ENCODE assay signal across 16 cellular contexts in genomic region chr10:69874464-69874863, GRCh38.
DNase-seq lines count a peak whose midpoint lies in the region; ATAC-seq, FAIRE-seq and TF ChIP-seq lines count a peak whose summit lies in the region.
"Had no signal": no experiment of that assay in that cellular context is flagged by ENCODE, and none has a peak within 500 bp of the region (broad histone marks: within the 10 kb centered on the region; RNA-seq: fewer than 3 reads in every experiment).

No MANE protein-coding gene starts in this region.

- no peak overlapping the region for H3K4me3 ChIP-seq in AG10803 (ENCODE audit: low read length)
- no peak overlapping the region for H3K4me3 ChIP-seq in IMR-90 (ENCODE audit: insufficient read depth, low read depth, low read length)
- H3K4me3 ChIP-seq in brain microvascular endothelial cell (ENCODE audit: low read depth, low read length) = no peak overlapping the region
- H3K4me3 ChIP-seq in keratinocyte (ENCODE audit: control insufficient read depth in 2 of 3, extremely low read depth in 1 of 3, insufficient read depth in 2 of 3, low read depth in 1 of 3, low read length in 3 of 3) = no peak overlapping the region
- no peak overlapping the region for H3K4me3 ChIP-seq in colonic mucosa
- H3K4me3 ChIP-seq: mucosa of descending colon had no signal

- TF ChIP-seq CTCF in AG10803 (conservative IDR thresholded peaks at IDR 0.05; ENCODE audit: low read length) (peak; percentile 34), IMR-90 (conservative IDR thresholded peaks at IDR 0.05; ENCODE audit: low read depth, low read length) (0 out of 2 replicates have a peak, but pooled peaks have one; percentile 0), brain microvascular endothelial cell (IDR thresholded peaks at IDR 0.05; ENCODE audit: low read depth, low read length, missing control alignments) (peak; percentile 49), keratinocyte (optimal IDR thresholded peaks at IDR 0.05 in 1 of 3, IDR thresholded peaks at IDR 0.05 in 1 of 3, conservative IDR thresholded peaks at IDR 0.05 in 1 of 3; ENCODE audit: extremely low read depth in 1 of 3, insufficient read depth in 2 of 3, low read length in 3 of 3) (no peak), colonic mucosa (IDR thresholded peaks at IDR 0.05) (no peak)

- peak overlapping the region; percentile 17; the same call in 1 of the 2 replicates for H3K4ac ChIP-seq in IMR-90 (ENCODE audit: low read depth, low read length)

- POLR2A ChIA-PET in IMR-90 (lab: Charles Lee; ENCODE audit: unreplicated experiment) = no interaction called here

- no peaks in the 10 kb centered on the region for H3K79me2 ChIP-seq in keratinocyte (ENCODE audit: control insufficient read depth, insufficient read depth, low read length)

- H4K20me1 ChIP-seq in IMR-90 (ENCODE audit: insufficient read depth, low read length) (no peaks in the 10 kb centered on the region), keratinocyte (ENCODE audit: control insufficient read depth, extremely low read depth, insufficient read depth, low read length) (no peaks in the 10 kb centered on the region)

- H2AK5ac ChIP-seq in IMR-90 (ENCODE audit: low read depth, low read length) = peak overlapping the region; percentile 56; the same call in 1 of the 2 replicates

- CTCF ChIA-PET in IMR-90 (lab: Yijun Ruan, JAX) = interaction anchor here (1.0 kb wide), 1 partner anchor 8 kb away, joined by 3 read pairs; no protein-coding TSS in a partner anchor

- peaks cover 0 to 15% of the 10 kb centered on the region in 2 experiments; a peak in 2 of 4 replicates for H3K79me1 ChIP-seq in IMR-90 (ENCODE audit: low read depth in 1 of 2, low read length in 2 of 2)

- TF ChIP-seq RAD21 in IMR-90 (IDR thresholded peaks at IDR 0.05; ENCODE audit: low read length) = peak; percentile 15; the same call in 1 of the 2 replicates

- H3K36me3 ChIP-seq in IMR-90 (ENCODE audit: control insufficient read depth, insufficient read depth, low read length) (no peaks in the 10 kb centered on the region), brain microvascular endothelial cell (replicated peaks) (no peaks in the 10 kb centered on the region), keratinocyte (ENCODE audit: control insufficient read depth in 2 of 2, extremely low read depth in 1 of 2, insufficient read depth in 2 of 2, low read length in 2 of 2) (no peaks in the 10 kb centered on the region), colonic mucosa (no peaks in the 10 kb centered on the region)

- H3K27ac ChIP-seq in IMR-90 (ENCODE audit: insufficient read depth, low read length) (no peak overlapping the region), brain microvascular endothelial cell (no peak overlapping the region), keratinocyte (ENCODE audit: control insufficient read depth, insufficient read depth, low read length) (no peak overlapping the region), colonic mucosa (no peak overlapping the region)

- H2AFZ ChIP-seq in IMR-90 (replicated peaks; ENCODE audit: low read length, poor library complexity) (peak overlapping the region; percentile 38), keratinocyte (ENCODE audit: control insufficient read depth, low read length) (no peak overlapping the region)

- H2BK20ac ChIP-seq in IMR-90 (ENCODE audit: low read depth, low read length) = no peak overlapping the region

- H3K27me3 ChIP-seq in IMR-90 (ENCODE audit: control insufficient read depth, insufficient read depth, low read length) (no peaks in the 10 kb centered on the region), brain microvascular endothelial cell (replicated peaks) (no peaks in the 10 kb centered on the region), keratinocyte (ENCODE audit: control insufficient read depth, extremely low read depth, insufficient read depth, low read length) (no peaks in the 10 kb centered on the region), colonic mucosa (no peaks in the 10 kb centered on the region)

- H4K8ac ChIP-seq in IMR-90 (ENCODE audit: low read depth in 2 of 2, low read length in 2 of 2) = peak overlapping the region in 1 of 2 experiments; percentile 20; a peak in 1 of 4 replicates

- TF ChIP-seq POLR2A in IMR-90 (IDR thresholded peaks at IDR 0.05; ENCODE audit: low read depth, low read length) = no peak

- H3K4me2 ChIP-seq in IMR-90 (ENCODE audit: low read depth, low read length) (no peak overlapping the region), keratinocyte (ENCODE audit: control insufficient read depth, extremely low read depth, insufficient read depth, low read depth, low read length) (no peak overlapping the region)

- no peak overlapping the region for H3K14ac ChIP-seq in IMR-90 (replicated peaks; ENCODE audit: low read depth, low read length)

- H2BK5ac ChIP-seq in IMR-90 (ENCODE audit: low read depth, low read length, poor library complexity, severe bottlenecking) = no peak overlapping the region

- DNase-seq in AG10803 (ENCODE audit: low read depth) = peak; percentile 71
- peak; percentile 82 for DNase-seq in IMR-90
- peak; percentile 75 for DNase-seq in brain microvascular endothelial cell
- no peak for DNase-seq in keratinocyte (ENCODE audit: low read depth, low spot score)
- no peak for DNase-seq in stimulated activated CD4-positive, alpha-beta T cell treated with anti-CD3 and anti-CD28 coated beads, Interleukin-15, amount 100 ng/mL, for 24 hours
- no peak for DNase-seq in colonic mucosa
- no peak for DNase-seq in GDM1 (lab: John Stamatoyannopoulos, UW)
- DNase-seq: activated CD4-positive, alpha-beta T cell treated with anti-CD3 and anti-CD28 coated beads, Interleukin-2, amount 50 U/mL, for 48 hours; activated effector memory CD4-positive, alpha-beta T cell treated with Interleukin-2 at 50 U/mL for 16 hours; CD4-positive, alpha-beta memory T cell; mucosa of descending colon; NCI-H2081 treated with DMSO at 0.1 percent for 48 hours; stimulated activated CD4-positive, alpha-beta T cell treated with anti-CD3 and anti-CD28 coated beads, Interleukin-2, amount 100 ng/mL, for 48 hours; stimulated activated naive CD4-positive, alpha-beta T cell; T-helper 17 cell had no signal

- H3K9me1 ChIP-seq in IMR-90 (ENCODE audit: insufficient read depth, low read length) = peaks cover 12% of the 10 kb centered on the region
- H3K9me1 ChIP-seq in keratinocyte (ENCODE audit: control insufficient read depth, extremely low read depth, insufficient read depth, low read length) = no peaks in the 10 kb centered on the region

- peak overlapping the region; percentile 20; the same call in 1 of the 2 replicates for H3K23ac ChIP-seq in IMR-90 (ENCODE audit: low read depth, low read length)

- no peak overlapping the region for H2BK15ac ChIP-seq in IMR-90 (ENCODE audit: low read depth, low read length)

- in situ Hi-C loops in IMR-90 (cut with MboI; ENCODE audit: low sequenced_read_pairs) = no loop called here
- in situ Hi-C loops in brain microvascular endothelial cell (cut with HindIII; ENCODE audit: low pct_ligation_motif_present, low sequenced_read_pairs) = no loop called here

- peak overlapping the region; percentile 38 for H2AK9ac ChIP-seq in IMR-90 (replicated peaks; ENCODE audit: low read depth, low read length, poor library complexity)

- no TSS peak for BruUV-seq in IMR-90 (replicated peaks; lab: Mats Ljungman, UMichigan)

- no peak overlapping the region for H3K56ac ChIP-seq in IMR-90 (ENCODE audit: extremely low read depth, insufficient read depth, low read length)

- intact Hi-C loops in IMR-90 (cut with micrococcal nuclease) (no loop called here), colonic mucosa (cut with DNase I) (no loop called here)

- no CpG with 5 or more reads among the region's 6 CpGs for WGBS in IMR-90 (ENCODE audit: extremely low coverage in 2 of 2, insufficient read length in 1 of 2), 2 experiments

- H3K4me1 ChIP-seq in IMR-90 (ENCODE audit: control insufficient read depth, insufficient read depth, low read length) (no peaks in the 10 kb centered on the region), keratinocyte (ENCODE audit: control insufficient read depth, extremely low read depth, insufficient read depth, low read length) (peaks cover 15% of the 10 kb centered on the region), colonic mucosa (no peaks in the 10 kb centered on the region)

- H4K91ac ChIP-seq in IMR-90 (ENCODE audit: insufficient read depth, low read depth, low read length) = no peak overlapping the region

- dilution Hi-C loops in IMR-90 (cut with HindIII; ENCODE audit: low sequenced_read_pairs, unreplicated experiment) = no loop called here
- dilution Hi-C loops in keratinocyte (cut with MboI; ENCODE audit: extremely low pct_ligation_motif_present, low sequenced_read_pairs) = no loop called here

- peak; percentile 84 for FAIRE-seq in keratinocyte (lab: Jason Lieb, UNC)

- no peak overlapping the region for H3K9ac ChIP-seq in IMR-90 (ENCODE audit: low read depth, low read length)
- no peak overlapping the region for H3K9ac ChIP-seq in keratinocyte (ENCODE audit: control insufficient read depth, extremely low read depth, insufficient read depth, low read length)
- no peak overlapping the region for H3K9ac ChIP-seq in colonic mucosa (ENCODE audit: low read depth in 2 of 2, low read length in 2 of 2)

- no peaks in the 10 kb centered on the region for H3K9me3 ChIP-seq in IMR-90 (ENCODE audit: control insufficient read depth, insufficient read depth, low read length)
- no peaks in the 10 kb centered on the region for H3K9me3 ChIP-seq in keratinocyte (ENCODE audit: control insufficient read depth, low read depth, low read length)
- H3K9me3 ChIP-seq in colonic mucosa = no peaks in the 10 kb centered on the region
- H3K9me3 ChIP-seq: mucosa of descending colon had no signal

- no peak overlapping the region for H3K18ac ChIP-seq in IMR-90 (ENCODE audit: low read depth, low read length)

- ATAC-seq in IMR-90 (ENCODE audit: low read depth) (peak; percentile 79), HG03571 (IDR thresholded peaks at IDR 0.05; ENCODE audit: unreplicated experiment) (no peak)
- ATAC-seq: mucosa of descending colon, T-helper 17 cell had no signal

- H2BK120ac ChIP-seq in IMR-90 (ENCODE audit: low read depth, low read length) = peak overlapping the region; percentile 5; the same call in 1 of the 2 replicates

- no peak overlapping the region for H4K5ac ChIP-seq in IMR-90 (ENCODE audit: low read depth, low read length)

TF ChIP-seq in IMR-90, 13 proteins besides CTCF, POLR2A, EP300 and RAD21 (continues in another document):
- TF ChIP-seq MAFK (IDR thresholded peaks at IDR 0.05; ENCODE audit: low read depth, low read length) (no peak), MXI1 (IDR thresholded peaks at IDR 0.05; ENCODE audit: borderline replicate concordance, low read depth, low read length) (peak; percentile 62; the same call in 1 of the 2 replicates), NFE2L2 (IDR thresholded peaks at IDR 0.05; ENCODE audit: low read depth, low read length) (no peak), RFX5 (IDR thresholded peaks at IDR 0.05; ENCODE audit: low read depth, low read length) (no peak), USF2 (IDR thresholded peaks at IDR 0.05; ENCODE audit: low read depth, low read length) (peak; percentile 69)

Comparison
In these comparisons a context has a peak if more than half of its experiments do, and no peak if none do; other contexts are left out.
1. DNase-seq: peak in AG10803 (single experiment), IMR-90 (single experiment) and brain microvascular endothelial cell (single experiment); none in keratinocyte (single experiment), stimulated activated CD4-positive, alpha-beta T cell treated with anti-CD3 and anti-CD28 coated beads, Interleukin-15, amount 100 ng/mL, for 24 hours (single experiment), colonic mucosa (single experiment) and GDM1 (single experiment).
2. CTCF ChIP-seq: peak in AG10803 (single experiment), IMR-90 (single experiment) and brain microvascular endothelial cell (single experiment); none in keratinocyte (0 of 3) and colonic mucosa (single experiment).